8 cellular contexts compared by ENCODE assay signal in genomic region chr12:51391047-51391837, GRCh38. TPM values are rescaled to one million over a fixed set of nuclear protein-coding genes. Genes with fewer than 3 reads are reported as not detected.
DNase-seq lines count a peak whose midpoint lies in the region; ATAC-seq and TF ChIP-seq lines count a peak whose summit lies in the region.

A gene with protein sequence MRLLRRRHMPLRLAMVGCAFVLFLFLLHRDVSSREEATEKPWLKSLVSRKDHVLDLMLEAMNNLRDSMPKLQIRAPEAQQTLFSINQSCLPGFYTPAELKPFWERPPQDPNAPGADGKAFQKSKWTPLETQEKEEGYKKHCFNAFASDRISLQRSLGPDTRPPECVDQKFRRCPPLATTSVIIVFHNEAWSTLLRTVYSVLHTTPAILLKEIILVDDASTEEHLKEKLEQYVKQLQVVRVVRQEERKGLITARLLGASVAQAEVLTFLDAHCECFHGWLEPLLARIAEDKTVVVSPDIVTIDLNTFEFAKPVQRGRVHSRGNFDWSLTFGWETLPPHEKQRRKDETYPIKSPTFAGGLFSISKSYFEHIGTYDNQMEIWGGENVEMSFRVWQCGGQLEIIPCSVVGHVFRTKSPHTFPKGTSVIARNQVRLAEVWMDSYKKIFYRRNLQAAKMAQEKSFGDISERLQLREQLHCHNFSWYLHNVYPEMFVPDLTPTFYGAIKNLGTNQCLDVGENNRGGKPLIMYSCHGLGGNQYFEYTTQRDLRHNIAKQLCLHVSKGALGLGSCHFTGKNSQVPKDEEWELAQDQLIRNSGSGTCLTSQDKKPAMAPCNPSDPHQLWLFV (minus strand): TSS chr12:51391406. CDS start chr12:51379781, 11,625 bp downstream.

- H3K36me3 Mint-ChIP-seq in natural killer cell, result no peaks in the 10 kb centered on the region
- H3K36me3 Mint-ChIP-seq in stimulated activated naive CD8-positive, alpha-beta T cell treated with anti-CD3 and anti-CD28 coated beads, Interleukin-15, Interleukin-2, amounts not matched to agents 100 ng/mL and 50 ng/mL, for 24 hours (ENCODE audit: low read depth), result peaks cover 6% of the 10 kb centered on the region

- no peak for TF ChIP-seq CTCF in epithelial cell of proximal tubule (conservative IDR thresholded peaks at IDR 0.05; ENCODE audit: low read depth, low read length)
- TF ChIP-seq CTCF in natural killer cell (IDR thresholded peaks at IDR 0.05), result no peak

- peak within 1 kb of the TSS; percentile 89 to 94 for H3K27ac Mint-ChIP-seq in natural killer cell
- H3K27ac Mint-ChIP-seq in stimulated activated naive CD8-positive, alpha-beta T cell treated with anti-CD3 and anti-CD28 coated beads, Interleukin-15, Interleukin-2, amounts not matched to agents 100 ng/mL and 50 ng/mL, for 24 hours, result peak within 1 kb of the TSS; percentile 85

- intact Hi-C loops in natural killer cell (cut with micrococcal nuclease), result loop anchor here (1.0 kb wide), 1 partner anchor 22 kb away; no protein-coding TSS in a partner anchor

- ATAC-seq in HG02870 (IDR thresholded peaks at IDR 0.05; ENCODE audit: unreplicated experiment), result peak; percentile 45
- ATAC-seq in natural killer cell, result peak; percentile 52 to 68 (median 65)

- H3K4me3 ChIP-seq in epithelial cell of proximal tubule (ENCODE audit: low read depth, low read length), result peak within 1 kb of the TSS; percentile 71

- peaks cover 84 to 92% of the 10 kb centered on the region in 2 donors for H3K4me1 Mint-ChIP-seq in natural killer cell
- H3K4me1 Mint-ChIP-seq in stimulated activated naive CD8-positive, alpha-beta T cell treated with anti-CD3 and anti-CD28 coated beads, Interleukin-15, Interleukin-2, amounts not matched to agents 100 ng/mL and 50 ng/mL, for 24 hours (ENCODE audit: low read depth), result peaks cover 84% of the 10 kb centered on the region

- TF ChIP-seq POLR2A in GM15510 (IDR thresholded peaks at IDR 0.05; ENCODE audit: borderline replicate concordance, extremely low read depth, insufficient read length), result peak; percentile 70

- DNase-seq in NCI-H774 (lab: John Stamatoyannopoulos, UW) (peak; percentile 74), epithelial cell of proximal tubule (ENCODE audit: low read depth) (no peak), natural killer cell (peak; percentile 51), putamen (ENCODE audit: low spot score) (no peak)
- DNase-seq in activated CD8-positive, alpha-beta memory T cell treated with anti-CD3 and anti-CD28 coated beads, Interleukin-2, amount 50 U/mL, for 4 hours, result peak; percentile 75

- peak within 1 kb of the TSS; percentile 94 for H3K4me3 Mint-ChIP-seq in natural killer cell
- H3K4me3 Mint-ChIP-seq in stimulated activated naive CD8-positive, alpha-beta T cell treated with anti-CD3 and anti-CD28 coated beads, Interleukin-15, Interleukin-2, amounts not matched to agents 100 ng/mL and 50 ng/mL, for 24 hours, result peak within 1 kb of the TSS; percentile 94

- no peaks in the 10 kb centered on the region for H3K27me3 Mint-ChIP-seq in natural killer cell (ENCODE audit: low read depth in 2 of 2)
- no peaks in the 10 kb centered on the region for H3K27me3 Mint-ChIP-seq in stimulated activated naive CD8-positive, alpha-beta T cell treated with anti-CD3 and anti-CD28 coated beads, Interleukin-15, Interleukin-2, amounts not matched to agents 100 ng/mL and 50 ng/mL, for 24 hours

- H3K9me3 Mint-ChIP-seq in natural killer cell, result no peaks in the 10 kb centered on the region
- H3K9me3 Mint-ChIP-seq in stimulated activated naive CD8-positive, alpha-beta T cell treated with anti-CD3 and anti-CD28 coated beads, Interleukin-15, Interleukin-2, amounts not matched to agents 100 ng/mL and 50 ng/mL, for 24 hours, result no peaks in the 10 kb centered on the region

RNA-seq across cellular contexts. Expression of the gene that starts here (rescaled TPM):
- total RNA-seq in epithelial cell of proximal tubule, result 32.4 and 72.7 TPM in 2 replicates
- total RNA-seq in natural killer cell, result 10 to 100 TPM; 19.3 to 38.5 (median 33.9) TPM

Comparison
In these comparisons a context has a peak if more than half of its experiments do, and no peak if none do; other contexts are left out.
1. DNase-seq: peak in NCI-H774 (single experiment), activated CD8-positive, alpha-beta memory T cell treated with anti-CD3 and anti-CD28 coated beads, Interleukin-2, amount 50 U/mL, for 4 hours (single experiment) and natural killer cell (single experiment); none in epithelial cell of proximal tubule (single experiment) and putamen (single experiment).